Comparison of ENCODE assay signal across 14 cellular contexts in genomic region chr20:53617791-53618489, GRCh38. TPM values are rescaled to one million over a fixed set of nuclear protein-coding genes. Genes with fewer than 3 reads are reported as not detected.
DNase-seq lines count a peak whose midpoint lies in the region; ATAC-seq, FAIRE-seq and TF ChIP-seq lines count a peak whose summit lies in the region.
"Had no signal": no experiment of that assay in that cellular context is flagged by ENCODE, and none has a peak within 500 bp of the region (broad histone marks: within the 10 kb centered on the region; RNA-seq: fewer than 3 reads in every experiment).

No MANE protein-coding gene starts in this region.

- H3K4me1 ChIP-seq in right atrium auricular region (peaks cover 0 to 22% of the 10 kb centered on the region in 2 donors), heart right ventricle (peaks cover 0 to 27% (median 22%) of the 10 kb centered on the region in 9 donors), GM12878 (ENCODE audit: control insufficient read depth, insufficient read depth, low read length) (peaks cover 26% of the 10 kb centered on the region)

- FAIRE-seq in GM12878 (lab: Jason Lieb, UNC) = no peak
- FAIRE-seq: A204.1 had no signal

- peak; percentile 38 for DNase-seq in right atrium auricular region (ENCODE audit: low spot score)
- DNase-seq in heart right ventricle = no peak
- no peak for DNase-seq in GM12878 (ENCODE audit: low read depth, low spot score)
- DNase-seq in kidney tubule cell (ENCODE audit: low spot score) = peak; percentile 78
- DNase-seq in NCI-H1092 treated with DMSO at 0.1 percent for 48 hours (lab: John Stamatoyannopoulos, UW) = no peak
- no peak for DNase-seq in activated CD4-positive, CD25-positive, alpha-beta regulatory T cell treated with anti-CD3 and anti-CD28 coated beads, Interleukin-2, amount 50 U/mL, for 72 hours
- no peak for DNase-seq in cortex of kidney (lab: John Stamatoyannopoulos, UW)
- DNase-seq: Kasumi-1, NCI-H1417 treated with DMSO at 0.1 percent for 48 hours, NCI-H2029, NCI-H510A had no signal

- WGBS in heart right ventricle, 2 donors = 88 to 90% methylated on average over 10 of the region's 10 CpGs
- WGBS in GM12878 (ENCODE audit: insufficient coverage, insufficient replicate concordance, low lambda C conversion rate, missing lambda C conversion rate) = 93% methylated on average over 9 of the region's 10 CpGs

- no peak for TF ChIP-seq EP300 in GM12878 (IDR thresholded peaks at IDR 0.05; ENCODE audit: borderline replicate concordance in 1 of 2, control insufficient read depth in 1 of 2, low read depth in 2 of 2, low read length in 2 of 2)

- H3K9me3 ChIP-seq in right atrium auricular region (no peaks in the 10 kb centered on the region), heart right ventricle (no peaks in the 10 kb centered on the region), GM12878 (replicated peaks; ENCODE audit: control insufficient read depth, insufficient read depth, low read length) (no peaks in the 10 kb centered on the region)

- intact Hi-C loops in heart right ventricle (cut with DNase I) = no loop called here
- intact Hi-C loops in GM12878 (cut with micrococcal nuclease; ENCODE audit: unreplicated experiment) = no loop called here

- CTCF ChIA-PET in GM12878 (lab: Yijun Ruan, JAX) = no interaction called here

- POLR2A ChIA-PET in GM12878 (lab: Charles Lee) = interaction anchor here (0.7 kb wide), 2 partner anchors 81 to 169 kb away, joined by 3 to 4 read pairs; no protein-coding TSS in a partner anchor

- H3K4me3 ChIP-seq in right atrium auricular region (no peak overlapping the region), heart right ventricle (no peak overlapping the region), GM12878 (no peak overlapping the region)

- H3K27me3 ChIP-seq in right atrium auricular region = no peaks in the 10 kb centered on the region
- no peaks in the 10 kb centered on the region for H3K27me3 ChIP-seq in heart right ventricle
- H3K27me3 ChIP-seq in GM12878 (replicated peaks in 1 of 2; ENCODE audit: control insufficient read depth in 2 of 2, insufficient read depth in 2 of 2, low read length in 1 of 2) = no peaks in the 10 kb centered on the region

- TF ChIP-seq POLR2A in GM12878 (IDR thresholded peaks at IDR 0.05; ENCODE audit: low read depth, low read length) = no peak

- RAD21 ChIA-PET in GM12878 (lab: Charles Lee; ENCODE audit: unreplicated experiment) = interaction anchor here (0.9 kb wide), 2 partner anchors 8 to 117 kb away, joined by 3 read pairs; no protein-coding TSS in a partner anchor

- H3K79me2 ChIP-seq in GM12878 (ENCODE audit: control insufficient read depth, insufficient read depth, low read length) = no peaks in the 10 kb centered on the region; the same call in 1 of the 2 replicates

- H3K9ac ChIP-seq in GM12878 (ENCODE audit: control insufficient read depth, insufficient read depth, low read length) = no peak overlapping the region

- no peak for TF ChIP-seq RAD21 in GM12878 (IDR thresholded peaks at IDR 0.05; ENCODE audit: insufficient read depth, low read depth, low read length)

- no peak overlapping the region for H3K4me2 ChIP-seq in GM12878 (ENCODE audit: control insufficient read depth, insufficient read depth)

- BruUV-seq in GM12878 (replicated peaks; lab: Mats Ljungman, UMichigan) = no TSS peak

- H3K36me3 ChIP-seq in right atrium auricular region = no peaks in the 10 kb centered on the region
- no peaks in the 10 kb centered on the region for H3K36me3 ChIP-seq in heart right ventricle
- no peaks in the 10 kb centered on the region for H3K36me3 ChIP-seq in GM12878 (ENCODE audit: control insufficient read depth in 2 of 2, insufficient read depth in 2 of 2, low read length in 1 of 2)

- in situ Hi-C loops in GM12878 (cut with MboI) = no loop called here

- no peaks in the 10 kb centered on the region for H4K20me1 ChIP-seq in GM12878 (ENCODE audit: control insufficient read depth, insufficient read depth)

- TF ChIP-seq CTCF in right atrium auricular region (IDR thresholded peaks at IDR 0.05) = no peak
- TF ChIP-seq CTCF in heart right ventricle (IDR thresholded peaks at IDR 0.05) = no peak
- no peak for TF ChIP-seq CTCF in GM12878 (IDR thresholded peaks at IDR 0.05 in 2 of 3, conservative IDR thresholded peaks at IDR 0.05 in 1 of 3; ENCODE audit: control insufficient read depth in 2 of 3, extremely low read depth in 1 of 3, insufficient read depth in 1 of 3, low read depth in 3 of 3, low read length in 3 of 3)

- H2AFZ ChIP-seq in GM12878 (ENCODE audit: control insufficient read depth, low read depth, low read length) = no peak overlapping the region

- SMC1A ChIA-PET in GM12878 (lab: Charles Lee; ENCODE audit: uncharacterized antibody, unreplicated experiment) = interaction anchor here (1.2 kb wide), 1 partner anchor 25 kb away, joined by 3 read pairs; no protein-coding TSS in a partner anchor

- no peak overlapping the region for H3K27ac ChIP-seq in right atrium auricular region
- no peak overlapping the region for H3K27ac ChIP-seq in heart right ventricle
- no peak overlapping the region for H3K27ac ChIP-seq in GM12878 (ENCODE audit: control insufficient read depth, insufficient read depth)
- H3K27ac ChIP-seq: C4-2B had no signal

- no peak for ATAC-seq in heart right ventricle
- ATAC-seq in GM12878 = no peak
- no peak for ATAC-seq in HG02885 (IDR thresholded peaks at IDR 0.05; ENCODE audit: poor library complexity, unreplicated experiment)

TF ChIP-seq in GM12878, 131 proteins besides CTCF, POLR2A, EP300 and RAD21:
- TF ChIP-seq NFXL1 (IDR thresholded peaks at IDR 0.05; ENCODE audit: borderline replicate concordance) (peak; percentile 93), TBL1XR1 (IDR thresholded peaks at IDR 0.05; ENCODE audit: low read depth, low read length) (no peak)
TF ChIP-seq in GM12878: peak in this region for 1.

RNA-seq across cellular contexts. Expression of gene ZNF217, which starts 24.3 kb away (rescaled TPM):
- total RNA-seq in right atrium auricular region = 10 to 100 TPM in 1 of 2 donors, 1 to 10 TPM in 1; 7.6 to 13.8 TPM
- total RNA-seq in heart right ventricle = 10 to 100 TPM in 3 of 10 donors, 1 to 10 TPM in 7; 7.2 to 18.4 (median 8.5) TPM
- polyA plus RNA-seq in heart right ventricle = 1 to 10 TPM; 3.3 to 5.3 TPM
- total RNA-seq in GM12878 (2013; cell fraction: nucleolus; rRNA removed) = 213 and 215 TPM in 2 replicates
- 40.8 and 45.6 TPM in 2 replicates for total RNA-seq in GM12878 (2014; rRNA removed)
- total RNA-seq in GM12878 (2014; rRNA removed; fragmentation: Illumina TruSeq; extraction: Trizol) = 40.2 and 40.5 TPM in 2 replicates
- 76.6 and 81.3 TPM in 2 replicates for total RNA-seq in GM12878 (2021)
- 20.6 TPM for polyA plus RNA-seq in GM12878 (2011; ENCODE audit: low read depth)
- polyA plus RNA-seq in GM12878 (2011; rRNA removed) = 48.1 and 54.3 TPM in 2 replicates
- 37.7 and 55.2 TPM in 2 replicates for polyA plus RNA-seq in GM12878 (2011; cell fraction: cytosol; rRNA removed)
- polyA plus RNA-seq in GM12878 (2011; cell fraction: nucleus; rRNA removed) = 47.8 and 55.7 TPM in 2 replicates
- polyA plus RNA-seq in GM12878 (2012) = 25.9 and 54.1 TPM in 2 replicates
- polyA plus RNA-seq in GM12878 (2014; fragmentation: Illumina TruSeq; extraction: Trizol) = 54.8 and 62.7 TPM in 2 replicates
- 10 to 100 TPM in 1 of 2 experiments, 1 to 10 TPM in 1; 8.5 to 12.4 TPM for polyA plus RNA-seq in GM12878 (2014; fragmentation: Nextera tagmentation; extraction: Ambion mirVana)
- 40.4 and 43.2 TPM in 2 replicates for polyA plus RNA-seq in GM12878 (2014; rRNA removed)
- 10 to 100 TPM; 14.0 to 16.9 TPM for polyA plus RNA-seq in GM12878 (2016; fragmentation: Nextera tagmentation; extraction: Ambion mirVana)
- polyA minus RNA-seq in GM12878 (2011; rRNA and poly(A)+ RNA removed) = 87.0 and 96.8 TPM in 2 replicates
- polyA minus RNA-seq in GM12878 (2011; cell fraction: cytosol; rRNA and poly(A)+ RNA removed) = 42.6 and 44.9 TPM in 2 replicates
- 40.7 and 55.8 TPM in 2 replicates for polyA minus RNA-seq in GM12878 (2011; cell fraction: nucleus; rRNA and poly(A)+ RNA removed)

Comparison
In these comparisons a context has a peak if more than half of its experiments do, and no peak if none do; other contexts are left out.
1. DNase-seq: peak in right atrium auricular region (single experiment) and kidney tubule cell (single experiment); none in heart right ventricle (0 of 2), GM12878 (single experiment), NCI-H1092 treated with DMSO at 0.1 percent for 48 hours (single experiment), activated CD4-positive, CD25-positive, alpha-beta regulatory T cell treated with anti-CD3 and anti-CD28 coated beads, Interleukin-2, amount 50 U/mL, for 72 hours (single experiment) and cortex of kidney (single experiment).